27 cellular contexts compared by ENCODE assay signal in genomic region chr9:115469826-115470225, GRCh38.
DNase-seq lines count a peak whose midpoint lies in the region; ATAC-seq and FAIRE-seq lines count a peak whose summit lies in the region.
"Had no signal": no experiment of that assay in that cellular context is flagged by ENCODE, and none has a peak within 500 bp of the region (broad histone marks: within the 10 kb centered on the region; RNA-seq: fewer than 3 reads in every experiment).

No MANE protein-coding gene starts in this region.

- 26% methylated on average over 2 of the region's 2 CpGs for WGBS in GM23248 (ENCODE audit: low coverage in 1 of 2, low lambda C conversion rate in 2 of 2, missing lambda C conversion rate in 2 of 2), 2 experiments
- WGBS in HUES64 = 74% methylated on average over 1 of the region's 2 CpGs

- H3K27me3 ChIP-seq in GM23248 (replicated peaks; ENCODE audit: insufficient read depth) (no peaks in the 10 kb centered on the region), HUES64 (ENCODE audit: insufficient read depth, low read length) (peaks cover 6% of the 10 kb centered on the region; the same call in 1 of the 2 replicates)
- H3K27me3 ChIP-seq: SJCRH30 had no signal

- DNase-seq in AG08395 (ENCODE audit: low spot score) (peak; percentile 2), GM23248 (peak; percentile 32), epidermal melanocyte (ENCODE audit: insufficient read length, low spot score) (no peak), NCI-H2196 (lab: John Stamatoyannopoulos, UW; ENCODE audit: unreplicated experiment) (no peak)
- DNase-seq: 8988T; C1 segment of cervical spinal cord; CD4-positive, alpha-beta memory T cell; COR-L47; EL; GDM1; MM.1S; NCI-H2081; NCI-H446; NCI-H524 treated with DMSO at 0.1 percent for 48 hours; NCI-H774; NK-92 treated with Interleukin-12 subunit alpha and Interleukin-12 subunit beta, amount 100 ng/mL, for 24 hours; PC-3; SJCRH30; T-helper 2 cell had no signal

- peaks cover 4% of the 10 kb centered on the region; the same call in 1 of the 2 replicates for H3K9me2 ChIP-seq in GM23248 (ENCODE audit: insufficient read depth)

- no peaks in the 10 kb centered on the region for H3K36me3 ChIP-seq in GM23248 (ENCODE audit: low read depth)
- 0 out of 2 replicates have a peak, but pooled peaks cover 2% of the 10 kb centered on the region for H3K36me3 ChIP-seq in HUES64 (ENCODE audit: insufficient read depth, low read length)
- H3K36me3 ChIP-seq: HAP-1, SJCRH30 had no signal

- H3K9me3 ChIP-seq in GM23248 (ENCODE audit: low read depth) = no peaks in the 10 kb centered on the region
- H3K9me3 ChIP-seq in HUES64 (ENCODE audit: insufficient read depth, low read depth, low read length) = peaks cover 8% of the 10 kb centered on the region
- H3K9me3 ChIP-seq: HAP-1 had no signal

- no peaks in the 10 kb centered on the region for H3F3A ChIP-seq in GM23248 (ENCODE audit: insufficient read depth)

- 0 out of 2 replicates have a peak overlapping the region, but pooled peaks have one; percentile 4 for H2AFZ ChIP-seq in GM23248

- H3K9ac ChIP-seq in GM23248 (no peak overlapping the region), HUES64 (ENCODE audit: low read depth, low read length) (no peak overlapping the region)
- H3K9ac ChIP-seq: KMS-11 had no signal

- H3K79me2 ChIP-seq in GM23248 (ENCODE audit: insufficient read depth) = no peaks in the 10 kb centered on the region

- H3K27ac ChIP-seq in GM23248 (no peak overlapping the region), HUES64 (ENCODE audit: low read depth, low read length) (peak overlapping the region; percentile 39; the same call in 1 of the 2 replicates)
- H3K27ac ChIP-seq: KMS-11, SJCRH30 had no signal

- H3K4me1 ChIP-seq in GM23248 (ENCODE audit: insufficient read depth) (peaks cover 11% of the 10 kb centered on the region; the same call in 1 of the 2 replicates), HUES64 (ENCODE audit: insufficient read depth, low read length) (peaks cover 38% of the 10 kb centered on the region)
- H3K4me1 ChIP-seq: HAP-1, SJCRH30 had no signal

- FAIRE-seq in endometrium (lab: Jason Lieb, UNC) = peak; percentile 97
- FAIRE-seq: HTR-8/SVneo had no signal

- in situ Hi-C loops in GM23248 (cut with MboI) = no loop called here

- H3K4me3 ChIP-seq in GM23248 (no peak overlapping the region), HUES64 (ENCODE audit: low read length) (no peak overlapping the region)
- H3K4me3 ChIP-seq: HAP-1, SJCRH30 had no signal

- no peaks in the 10 kb centered on the region for H4K20me1 ChIP-seq in GM23248 (ENCODE audit: insufficient read depth)

- H3K4me2 ChIP-seq in GM23248 (ENCODE audit: unreplicated experiment) = peak overlapping the region; percentile 30
- H3K4me2 ChIP-seq: KMS-11 had no signal

- ATAC-seq in GM18519 (IDR thresholded peaks at IDR 0.05; ENCODE audit: low FRiP score, unreplicated experiment) (no peak), GM21737 (IDR thresholded peaks at IDR 0.05; ENCODE audit: unreplicated experiment) (no peak)
- ATAC-seq: PC-3, Right ventricle myocardium inferior had no signal

Comparison
In these comparisons a context has a peak if more than half of its experiments do, and no peak if none do; other contexts are left out.
1. DNase-seq: peak in AG08395 (single experiment) and GM23248 (single experiment); none in epidermal melanocyte (single experiment) and NCI-H2196 (single experiment).